In genomic region chr4:168421671-168422070, GRCh38 we compare ENCODE assay signal across 10 cellular contexts. TPM values are rescaled to one million over a fixed set of nuclear protein-coding genes. Genes with fewer than 3 reads are reported as not detected.
DNase-seq lines count a peak whose midpoint lies in the region; ATAC-seq and TF ChIP-seq lines count a peak whose summit lies in the region.
"Had no signal": no experiment of that assay in that cellular context is flagged by ENCODE, and none has a peak within 500 bp of the region (broad histone marks: within the 10 kb centered on the region; RNA-seq: fewer than 3 reads in every experiment).

No MANE protein-coding gene starts in this region.

- H3K79me2 ChIP-seq in mammary epithelial cell (ENCODE audit: insufficient read depth, low read length): no peaks in the 10 kb centered on the region

- BruUV-seq in mammary epithelial cell (replicated peaks; lab: Mats Ljungman, UMichigan): no TSS peak

- H3K9me3 ChIP-seq in KOPT-K1 (ENCODE audit: insufficient read depth, low read length, poor library complexity, severe bottlenecking) (no peaks in the 10 kb centered on the region), mammary epithelial cell (replicated peaks; ENCODE audit: insufficient read depth, low read length) (no peaks in the 10 kb centered on the region)

- intact Hi-C loops in mammary epithelial cell (cut with micrococcal nuclease): no loop called here

- peaks cover 8 to 15% of the 10 kb centered on the region in 2 donors for H3K4me1 Mint-ChIP-seq in natural killer cell treated with Interleukin-12 subunit alpha and Interleukin-12 subunit beta and Interleukin-15 and Interleukin-18, amount 100 ng/mL, for 72 hours (ENCODE audit: low read depth in 2 of 2)
- peaks cover 4% of the 10 kb centered on the region for H3K4me1 Mint-ChIP-seq in type B pancreatic cell (ENCODE audit: unreplicated experiment)

- no peaks in the 10 kb centered on the region for H4K20me1 ChIP-seq in mammary epithelial cell (ENCODE audit: insufficient read depth, low read length)

- WGBS in mammary epithelial cell (ENCODE audit: low coverage, missing lambda C conversion rate): 7% methylated on average over 7 of the region's 7 CpGs

- TF ChIP-seq CTCF in mammary epithelial cell (conservative IDR thresholded peaks at IDR 0.05 in 1 of 2, IDR thresholded peaks at IDR 0.05 in 1 of 2; ENCODE audit: extremely low read depth in 1 of 2, insufficient read depth in 1 of 2, low read depth in 1 of 2, low read length in 2 of 2) (no peak), type B pancreatic cell (conservative IDR thresholded peaks at IDR 0.05) (no peak)

- H3K27me3 ChIP-seq in mammary epithelial cell (ENCODE audit: insufficient read depth, low read length): no peaks in the 10 kb centered on the region

- CTCF ChIA-PET in mammary epithelial cell (lab: Charles Lee; ENCODE audit: low non-redundant PET): no interaction called here

- peak overlapping the region; percentile 5 for H2AFZ ChIP-seq in mammary epithelial cell (ENCODE audit: low read depth, low read length)

- no peaks in the 10 kb centered on the region for H3K27me3 Mint-ChIP-seq in natural killer cell treated with Interleukin-12 subunit alpha and Interleukin-12 subunit beta and Interleukin-15 and Interleukin-18, amount 100 ng/mL, for 72 hours
- H3K27me3 Mint-ChIP-seq in type B pancreatic cell: no peaks in the 10 kb centered on the region

- DNase-seq in DMS53 (lab: John Stamatoyannopoulos, UW): peak; percentile 6
- DNase-seq in DMS53 treated with DMSO at 0.1 percent for 48 hours (lab: John Stamatoyannopoulos, UW; ENCODE audit: unreplicated experiment): no peak
- DNase-seq in mammary epithelial cell: peak; percentile 96
- no peak for DNase-seq in natural killer cell treated with Interleukin-12 subunit alpha and Interleukin-12 subunit beta and Interleukin-15 and Interleukin-18, amount 100 ng/mL, for 72 hours (ENCODE audit: low spot score)
- no peak for DNase-seq in midbrain (lab: John Stamatoyannopoulos, UW)
- DNase-seq in HuH-7.5 (ENCODE audit: low spot score): no peak
- DNase-seq in type B pancreatic cell (ENCODE audit: extremely low spot score, unreplicated experiment): no peak
- DNase-seq: NCI-H1048 had no signal

- no peak overlapping the region for H3K27ac Mint-ChIP-seq in natural killer cell treated with Interleukin-12 subunit alpha and Interleukin-12 subunit beta and Interleukin-15 and Interleukin-18, amount 100 ng/mL, for 72 hours
- H3K27ac Mint-ChIP-seq in type B pancreatic cell: no peak overlapping the region

- H3K36me3 ChIP-seq in KOPT-K1 (ENCODE audit: insufficient read depth, low read length): peaks cover 77% of the 10 kb centered on the region
- no peaks in the 10 kb centered on the region for H3K36me3 ChIP-seq in mammary epithelial cell (ENCODE audit: insufficient read depth, low read length)

- H3K27ac ChIP-seq in KOPT-K1 (ENCODE audit: low read depth, low read length, poor library complexity, severe bottlenecking): peak overlapping the region; percentile 24
- H3K27ac ChIP-seq in mammary epithelial cell (ENCODE audit: insufficient read depth, low read depth, low read length): peak overlapping the region; percentile 77
- H3K27ac ChIP-seq: 22Rv1 had no signal

- peak; percentile 54 to 81 for ATAC-seq in natural killer cell treated with Interleukin-12 subunit alpha and Interleukin-12 subunit beta and Interleukin-15 and Interleukin-18, amount 100 ng/mL, for 72 hours

- dilution Hi-C loops in mammary epithelial cell (cut with HindIII; ENCODE audit: low sequenced_read_pairs): no loop called here

- H3K9me3 Mint-ChIP-seq in natural killer cell treated with Interleukin-12 subunit alpha and Interleukin-12 subunit beta and Interleukin-15 and Interleukin-18, amount 100 ng/mL, for 72 hours: no peaks in the 10 kb centered on the region
- no peaks in the 10 kb centered on the region for H3K9me3 Mint-ChIP-seq in type B pancreatic cell

- H3K4me3 Mint-ChIP-seq in natural killer cell treated with Interleukin-12 subunit alpha and Interleukin-12 subunit beta and Interleukin-15 and Interleukin-18, amount 100 ng/mL, for 72 hours: no peak overlapping the region
- no peak overlapping the region for H3K4me3 Mint-ChIP-seq in type B pancreatic cell

- peaks cover 14% of the 10 kb centered on the region for H3K4me1 ChIP-seq in mammary epithelial cell (ENCODE audit: insufficient read depth, low read length)

- no peak overlapping the region for H3K4me3 ChIP-seq in mammary epithelial cell (replicated peaks in 1 of 3; ENCODE audit: insufficient read depth in 1 of 3, low read depth in 2 of 3, low read length in 3 of 3)

- H3K9ac ChIP-seq in mammary epithelial cell (ENCODE audit: insufficient read depth, low read length): peak overlapping the region; percentile 18

- in situ Hi-C loops in mammary epithelial cell (cut with MboI; ENCODE audit: low sequenced_read_pairs in 2 of 2): no loop called here

- H3K4me2 ChIP-seq in mammary epithelial cell (ENCODE audit: insufficient read depth, low read depth, low read length): peak overlapping the region; percentile 34

- H3K36me3 Mint-ChIP-seq in natural killer cell treated with Interleukin-12 subunit alpha and Interleukin-12 subunit beta and Interleukin-15 and Interleukin-18, amount 100 ng/mL, for 72 hours: peaks cover 30% of the 10 kb centered on the region
- peaks cover 7% of the 10 kb centered on the region for H3K36me3 Mint-ChIP-seq in type B pancreatic cell

RNA-seq across cellular contexts. Expression of gene DDX60L, which starts 58.6 kb away (rescaled TPM):
- total RNA-seq in mammary epithelial cell (10 to 100 TPM in 1 of 2 donors, 1 to 10 TPM in 1; 6.8 to 12.2 TPM), type B pancreatic cell (ENCODE audit: low replicate concordance) (5.3 and 12.1 TPM in 2 replicates)
- polyA plus RNA-seq in mammary epithelial cell: 5.7 TPM
- polyA minus RNA-seq in mammary epithelial cell: 11.7 TPM
- total RNA-seq in natural killer cell treated with Interleukin-12 subunit alpha and Interleukin-12 subunit beta and Interleukin-15 and Interleukin-18, amount 100 ng/mL, for 72 hours: 10 to 100 TPM; 15.7 to 17.6 TPM

Comparison
In these comparisons a context has a peak if more than half of its experiments do, and no peak if none do; other contexts are left out.
1. DNase-seq: peak in DMS53 (single experiment) and mammary epithelial cell (single experiment); none in DMS53 treated with DMSO at 0.1 percent for 48 hours (single experiment), natural killer cell treated with Interleukin-12 subunit alpha and Interleukin-12 subunit beta and Interleukin-15 and Interleukin-18, amount 100 ng/mL, for 72 hours (single experiment), midbrain (single experiment), HuH-7.5 (single experiment) and type B pancreatic cell (single experiment).